Comparison of ENCODE assay signal across 13 cellular contexts in genomic region chr9:92713528-92713927, GRCh38.
"Had no signal": no experiment of that assay in that cellular context is flagged by ENCODE, and none has a peak within 500 bp of the region (broad histone marks: within the 10 kb centered on the region; RNA-seq: fewer than 3 reads in every experiment).

No MANE protein-coding gene starts in this region.

- H3K4me3 Mint-ChIP-seq: activated naive CD4-positive, alpha-beta T cell treated with anti-CD3 and anti-CD28 coated beads for 36 hours; natural killer cell had no signal

- H3K27ac ChIP-seq: body of pancreas, heart left ventricle, SK-N-MC, suprapubic skin, upper lobe of left lung had no signal

- H3K4me3 ChIP-seq: body of pancreas, heart left ventricle, SK-N-MC, suprapubic skin, upper lobe of left lung had no signal

- H3K9me3 ChIP-seq: body of pancreas, heart left ventricle, suprapubic skin, upper lobe of left lung had no signal

- ATAC-seq: activated CD4-positive, CD25-positive, alpha-beta regulatory T cell treated with anti-CD3 and anti-CD28 coated beads, Interleukin-2, amount 50 U/mL, for 24 hours; body of pancreas; heart left ventricle; natural killer cell; stimulated activated naive CD8-positive, alpha-beta T cell treated with anti-CD3 and anti-CD28 coated beads, Interleukin-15, Interleukin-2, amounts not matched to agents 100 U/mL and 50 U/mL, for 24 hours had no signal

- H3K4me1 ChIP-seq: body of pancreas had no signal

- H3K27ac Mint-ChIP-seq: activated naive CD4-positive, alpha-beta T cell treated with anti-CD3 and anti-CD28 coated beads for 36 hours had no signal

- H3K9me3 Mint-ChIP-seq: activated naive CD4-positive, alpha-beta T cell treated with anti-CD3 and anti-CD28 coated beads for 36 hours; natural killer cell had no signal

- DNase-seq: activated naive CD4-positive, alpha-beta T cell treated with anti-CD3 and anti-CD28 coated beads for 36 hours; body of pancreas; central memory CD4-positive, alpha-beta T cell; cortex of kidney; effector CD8-positive, alpha-beta T cell; heart left ventricle; natural killer cell; stimulated activated CD4-positive, alpha-beta T cell treated with anti-CD3 and anti-CD28 coated beads, Interleukin-12 subunit alpha, Interleukin-12 subunit beta, amount 100 ng/mL, for 4 hours; stimulated activated naive CD8-positive, alpha-beta T cell treated with anti-CD3 and anti-CD28 coated beads, Interleukin-15, Interleukin-2, amounts not matched to agents 100 U/mL and 50 U/mL, for 24 hours; upper lobe of left lung had no signal

- H3K27me3 ChIP-seq: body of pancreas, heart left ventricle, suprapubic skin, upper lobe of left lung had no signal
